ENCODE assay signal across 8 cellular contexts in genomic region chr9:91775011-91775707, GRCh38.
DNase-seq lines count a peak whose midpoint lies in the region; ATAC-seq and TF ChIP-seq lines count a peak whose summit lies in the region.

No MANE protein-coding gene starts in this region.

- peaks cover 0 to 90% (median 18%) of the 10 kb centered on the region in 3 donors for H3K4me1 ChIP-seq in gastroesophageal sphincter
- H3K4me1 ChIP-seq in aorta (ENCODE audit: control insufficient read depth in 1 of 2, insufficient read depth in 2 of 2, low read length in 2 of 2): no peaks in the 10 kb centered on the region

- H3K27me3 ChIP-seq in gastroesophageal sphincter: no peaks in the 10 kb centered on the region
- no peaks in the 10 kb centered on the region for H3K27me3 ChIP-seq in aorta (ENCODE audit: control insufficient read depth in 1 of 2, insufficient read depth in 2 of 2, low read length in 1 of 2)

- no peak overlapping the region for H3K4me3 ChIP-seq in gastroesophageal sphincter
- no peak overlapping the region for H3K4me3 ChIP-seq in aorta (ENCODE audit: low read length in 2 of 2)

- in situ Hi-C loops in G401 (cut with HindIII; ENCODE audit: low sequenced_read_pairs): no loop called here

- H3K27ac ChIP-seq in gastroesophageal sphincter (peak overlapping the region in 1 of 4 donors; percentile 12), aorta (ENCODE audit: low read depth in 1 of 2, low read length in 2 of 2) (no peak overlapping the region)

- ATAC-seq in gastroesophageal sphincter (peak; percentile 20), aorta (ENCODE audit: low FRiP score) (peak; percentile 55), GM19328 (IDR thresholded peaks at IDR 0.05; ENCODE audit: unreplicated experiment) (no peak)

- TF ChIP-seq CTCF in gastroesophageal sphincter (IDR thresholded peaks at IDR 0.05): peak; percentile 80 to 91 (median 88)

- DNase-seq in G401 (ENCODE audit: low spot score) (peak; percentile 15), HT-29 (ENCODE audit: low spot score) (peak; percentile 61), RPMI7951 (ENCODE audit: low read depth) (peak; percentile 41), posterior cingulate gyrus (peak in 6 of 10 donors; percentile 46 to 93 (median 60)), aorta (peak in 1 of 2 donors; percentile 63)
- DNase-seq in activated T-helper 9 cell treated with anti-CD3 and anti-CD28 coated beads, Interleukin-2, amount 50 U/mL, for 16 hours (ENCODE audit: low read depth): peak; percentile 51

- H3K36me3 ChIP-seq in gastroesophageal sphincter (no peaks in the 10 kb centered on the region), aorta (ENCODE audit: control insufficient read depth in 1 of 2, insufficient read depth in 2 of 2, low read length in 1 of 2) (no peaks in the 10 kb centered on the region)

- intact Hi-C loops in posterior cingulate gyrus (cut with DNase I) (loop anchor here (10.0 kb wide), 1 partner anchor 180 kb away; the partner anchor contains the start of gene ROR2), aorta (cut with DNase I) (loop anchor here in 1 of 2 donors (10.0 kb wide), 1 partner anchor 200 kb away; no protein-coding TSS in a partner anchor)

- WGBS in gastroesophageal sphincter (ENCODE audit: low coverage in 1 of 2), 2 donors: 88% methylated on average over 1 of the region's 9 CpGs; no CpG with 5 or more reads in 1 of the 2 donors
- 68 to 69% methylated on average over 9 of the region's 9 CpGs for WGBS in aorta, 2 donors

- no peaks in the 10 kb centered on the region for H3K9me3 ChIP-seq in gastroesophageal sphincter
- H3K9me3 ChIP-seq in aorta (ENCODE audit: control insufficient read depth, low read length): no peaks in the 10 kb centered on the region

- TF ChIP-seq POLR2A in gastroesophageal sphincter (IDR thresholded peaks at IDR 0.05): no peak

- no peak for TF ChIP-seq EP300 in gastroesophageal sphincter (IDR thresholded peaks at IDR 0.05)
